In genomic region chr5:178223828-178224335, GRCh38 we compare ENCODE assay signal across 1 cellular context.
TF ChIP-seq lines count a peak whose summit lies in the region.

No MANE protein-coding gene starts in this region.

TF ChIP-seq in GM12878, 131 proteins besides CTCF, POLR2A, EP300 and RAD21:
- TF ChIP-seq FOS (IDR thresholded peaks at IDR 0.05; ENCODE audit: borderline replicate concordance, extremely low read depth, insufficient read length) (no peak), ZNF207 (IDR thresholded peaks at IDR 0.05; ENCODE audit: borderline replicate concordance) (no peak), RELB (IDR thresholded peaks at IDR 0.05; ENCODE audit: low read depth) (no peak), HDAC2 (IDR thresholded peaks at IDR 0.05) (no peak), SUZ12 (IDR thresholded peaks at IDR 0.05; ENCODE audit: unreplicated experiment) (no peak)
